ENCODE assay signal across 14 cellular contexts in the genomic region with DNA sequence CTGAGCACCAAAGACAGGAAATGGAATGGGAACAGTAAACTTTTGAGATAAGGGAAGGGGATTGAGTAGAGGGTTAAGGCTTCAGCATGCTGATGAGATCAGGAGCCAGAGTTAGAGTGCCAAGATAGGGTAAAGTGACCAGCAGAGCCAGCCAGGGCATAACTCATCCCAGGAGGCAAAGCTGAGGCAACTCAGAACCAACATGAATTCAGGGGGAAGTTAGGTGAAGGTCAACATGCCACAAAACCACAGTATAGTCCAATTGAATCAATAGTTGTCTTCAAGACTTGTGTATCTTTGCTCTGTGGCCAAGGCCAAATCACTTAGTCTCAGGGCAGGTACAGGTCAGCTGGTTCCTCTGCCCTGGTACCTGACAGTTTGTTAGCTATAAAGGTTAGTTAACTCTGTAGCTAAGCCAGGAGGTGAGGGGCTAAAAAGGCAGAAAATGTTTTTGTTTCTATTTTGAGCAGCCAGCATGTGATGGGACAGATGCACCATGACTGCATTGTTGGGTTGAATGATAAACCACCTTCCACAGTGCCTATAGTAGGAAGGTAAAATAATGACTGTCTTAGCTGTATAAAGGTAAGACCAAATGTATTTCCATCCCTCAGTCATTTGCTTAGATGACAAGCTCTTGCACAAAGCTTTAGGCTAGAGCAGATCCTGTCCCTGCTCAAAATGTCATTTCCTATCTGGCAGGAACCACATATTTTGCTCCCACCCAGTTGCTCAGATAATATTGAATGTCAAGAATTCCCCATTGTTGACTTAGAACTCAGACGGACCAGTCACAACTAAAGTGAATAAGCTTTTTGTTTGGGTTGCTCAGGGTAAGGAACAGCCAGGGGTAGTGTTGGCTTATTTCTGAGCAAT. TPM values are rescaled to one million over a fixed set of nuclear protein-coding genes. Genes with fewer than 3 reads are reported as not detected.
DNase-seq lines count a peak whose midpoint lies in the region; ATAC-seq and TF ChIP-seq lines count a peak whose summit lies in the region.
"Had no signal": no experiment of that assay in that cellular context is flagged by ENCODE, and none has a peak within 500 bp of the region (broad histone marks: within the 10 kb centered on the region; RNA-seq: fewer than 3 reads in every experiment).

No MANE protein-coding gene starts in this region.

- H3K27ac ChIP-seq in heart right ventricle = peak overlapping the region in 7 of 10 donors; percentile 34 to 72 (median 59)
- no peak overlapping the region for H3K27ac ChIP-seq in transverse colon
- H3K27ac ChIP-seq: gastroesophageal sphincter, psoas muscle, suprapubic skin had no signal

- TF ChIP-seq CTCF in heart right ventricle (IDR thresholded peaks at IDR 0.05) = no peak
- TF ChIP-seq CTCF in transverse colon (IDR thresholded peaks at IDR 0.05) = no peak

- H3K36me3 Mint-ChIP-seq in stimulated activated memory B cell treated with anti-CD40 and anti-IgM and Interleukin-4, amounts not matched to agents 10 μg/mL and 1 μg/mL and 100 μg/mL, for 72 hours = peaks cover 54% of the 10 kb centered on the region

- H3K27me3 ChIP-seq in heart right ventricle (no peaks in the 10 kb centered on the region), transverse colon (no peaks in the 10 kb centered on the region)
- H3K27me3 ChIP-seq: gastroesophageal sphincter, suprapubic skin had no signal

- intact Hi-C loops in heart right ventricle (cut with DNase I) = loop anchor here in 5 of 10 donors (5.0 to 10.0 kb wide), 4 partner anchors 195 to 325 kb away; a partner anchor contains a TSS
- intact Hi-C loops in transverse colon (cut with DNase I; ENCODE audit: low total_unique reads) = no loop called here

- H3K9me3 ChIP-seq in heart right ventricle (no peaks in the 10 kb centered on the region), transverse colon (no peaks in the 10 kb centered on the region)
- H3K9me3 ChIP-seq: gastroesophageal sphincter, psoas muscle, suprapubic skin had no signal

- WGBS in heart right ventricle, 2 donors = 31 to 40% methylated on average over 1 of the region's 1 CpG
- WGBS in transverse colon (ENCODE audit: low coverage in 1 of 2), 2 donors = 54 to 60% methylated on average over 1 of the region's 1 CpG

- ATAC-seq in heart right ventricle = peak in 7 of 8 donors; percentile 42 to 82 (median 54)
- ATAC-seq in stimulated activated memory B cell treated with anti-CD40 and anti-IgM and Interleukin-4, amounts not matched to agents 10 μg/mL and 1 μg/mL and 100 μg/mL, for 72 hours = peak; percentile 70
- ATAC-seq in HG03097 (IDR thresholded peaks at IDR 0.05; ENCODE audit: low FRiP score, unreplicated experiment) = no peak
- no peak for ATAC-seq in HG02763 (IDR thresholded peaks at IDR 0.05; ENCODE audit: unreplicated experiment)
- ATAC-seq: gastroesophageal sphincter had no signal

- H3K4me1 Mint-ChIP-seq in stimulated activated memory B cell treated with anti-CD40 and anti-IgM and Interleukin-4, amounts not matched to agents 10 μg/mL and 1 μg/mL and 100 μg/mL, for 72 hours = peaks cover 17% of the 10 kb centered on the region

- no peak for TF ChIP-seq EP300 in transverse colon (IDR thresholded peaks at IDR 0.05; ENCODE audit: low read depth)

- peak; percentile 7 for DNase-seq in RPMI7951 (ENCODE audit: low read depth)
- DNase-seq in astrocyte of the hippocampus (ENCODE audit: low read depth, low spot score) = peak; percentile 58
- DNase-seq in heart right ventricle = no peak
- no peak for DNase-seq in transverse colon
- DNase-seq: activated B cell treated with CpG ODN at 0.5 μM for 24 hours; activated effector memory CD4-positive, alpha-beta T cell treated with Interleukin-2 at 50 U/mL for 16 hours; NCI-H1092 treated with DMSO at 0.1 percent for 48 hours; psoas muscle; SIG-M5 had no signal

- in situ Hi-C loops in transverse colon (cut with MboI; ENCODE audit: low pct_ligation_motif_present in 1 of 4, low pct_unique_long_range_greater_than_20kb in 1 of 4, low sequenced_read_pairs in 3 of 4) = no loop called here

- no peak overlapping the region for H3K27ac Mint-ChIP-seq in stimulated activated memory B cell treated with anti-CD40 and anti-IgM and Interleukin-4, amounts not matched to agents 10 μg/mL and 1 μg/mL and 100 μg/mL, for 72 hours
- H3K27ac Mint-ChIP-seq: activated B cell treated with CpG ODN at 0.5 μM for 24 hours had no signal

- H3K36me3 ChIP-seq in heart right ventricle = peaks cover 0 to 62% (median 3%) of the 10 kb centered on the region in 9 donors
- H3K36me3 ChIP-seq in transverse colon = peaks cover 0 to 20% (median 4%) of the 10 kb centered on the region in 4 donors

- H3K4me3 Mint-ChIP-seq in stimulated activated memory B cell treated with anti-CD40 and anti-IgM and Interleukin-4, amounts not matched to agents 10 μg/mL and 1 μg/mL and 100 μg/mL, for 72 hours = no peak overlapping the region
- H3K4me3 Mint-ChIP-seq: activated B cell treated with CpG ODN at 0.5 μM for 24 hours had no signal

- H3K4me1 ChIP-seq in heart right ventricle = peaks cover 6 to 69% (median 32%) of the 10 kb centered on the region in 9 donors
- H3K4me1 ChIP-seq in transverse colon = no peaks in the 10 kb centered on the region
- H3K4me1 ChIP-seq: suprapubic skin had no signal

- no peaks in the 10 kb centered on the region for H3K9me3 Mint-ChIP-seq in stimulated activated memory B cell treated with anti-CD40 and anti-IgM and Interleukin-4, amounts not matched to agents 10 μg/mL and 1 μg/mL and 100 μg/mL, for 72 hours
- H3K9me3 Mint-ChIP-seq: activated B cell treated with CpG ODN at 0.5 μM for 24 hours had no signal

- no peak for TF ChIP-seq POLR2A in transverse colon (IDR thresholded peaks at IDR 0.05)

- no peak overlapping the region for H3K4me3 ChIP-seq in heart right ventricle
- H3K4me3 ChIP-seq in transverse colon = no peak overlapping the region
- H3K4me3 ChIP-seq: gastroesophageal sphincter, psoas muscle, suprapubic skin had no signal

- H3K27me3 Mint-ChIP-seq in stimulated activated memory B cell treated with anti-CD40 and anti-IgM and Interleukin-4, amounts not matched to agents 10 μg/mL and 1 μg/mL and 100 μg/mL, for 72 hours = no peaks in the 10 kb centered on the region
- H3K27me3 Mint-ChIP-seq: activated B cell treated with CpG ODN at 0.5 μM for 24 hours had no signal

RNA-seq across cellular contexts. Expression of a gene that starts 15.8 kb away (rescaled TPM):
- 18.0 and 25.5 TPM in 2 replicates for total RNA-seq in RPMI7951 (2014; rRNA removed; shearing (Covaris generic))
- total RNA-seq in heart right ventricle (10 to 100 TPM; 12.9 to 17.5 (median 15.0) TPM), transverse colon (10 to 100 TPM in 2 of 4 donors, 1 to 10 TPM in 2; 2.2 to 12.9 (median 9.0) TPM)
- 10 to 100 TPM in 1 of 2 donors, 1 to 10 TPM in 1; 9.5 to 10.8 TPM for polyA plus RNA-seq in heart right ventricle

Comparison
In these comparisons a context has a peak if more than half of its experiments do, and no peak if none do; other contexts are left out.
1. DNase-seq: peak in RPMI7951 (single experiment) and astrocyte of the hippocampus (single experiment); none in heart right ventricle (0 of 2) and transverse colon (single experiment).
2. ATAC-seq: peak in heart right ventricle (7 of 8) and stimulated activated memory B cell treated with anti-CD40 and anti-IgM and Interleukin-4, amounts not matched to agents 10 μg/mL and 1 μg/mL and 100 μg/mL, for 72 hours (single experiment); none in HG03097 (single experiment) and HG02763 (single experiment).
3. H3K27ac ChIP-seq: peak in heart right ventricle (7 of 10); none in transverse colon (0 of 4).